In the genomic region with DNA sequence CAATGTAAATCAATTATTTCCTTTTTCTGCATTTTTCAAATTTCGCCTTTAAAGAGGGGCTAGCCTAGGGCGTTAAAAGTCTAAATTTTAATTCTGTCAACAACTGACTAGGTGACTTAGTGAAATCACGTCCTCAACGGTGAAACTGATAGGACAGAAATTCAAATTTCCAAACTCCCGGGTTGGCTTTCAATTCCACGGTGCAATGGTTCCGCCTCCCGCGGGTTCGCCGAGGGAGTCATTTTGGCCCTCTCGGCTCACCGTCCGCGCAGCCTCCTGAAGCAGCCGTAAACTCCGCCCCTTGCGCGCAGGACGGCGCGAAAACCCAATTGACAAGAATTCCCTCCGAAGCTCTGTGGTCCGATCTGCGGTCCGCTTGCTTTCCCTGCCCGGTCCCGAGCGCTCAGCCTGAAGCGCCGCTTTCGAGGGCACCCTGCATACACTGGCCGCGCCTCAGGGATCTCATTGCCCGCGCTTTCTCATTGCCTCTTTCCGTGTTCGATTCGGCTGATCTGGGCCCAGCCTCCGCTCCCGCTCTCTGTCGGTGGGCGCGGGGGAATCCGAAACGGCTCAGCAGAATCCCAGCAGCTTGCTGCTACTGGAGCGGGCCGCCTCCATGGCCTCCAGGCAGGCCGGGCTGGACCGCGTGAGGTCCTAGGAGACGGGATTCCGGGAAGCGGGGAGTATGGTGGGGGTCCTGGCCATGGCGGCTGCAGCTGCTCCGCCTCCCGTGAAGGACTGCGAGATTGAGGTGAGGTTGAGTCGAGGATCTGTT, we compare ENCODE assay signal across 1 cellular context.
TF ChIP-seq lines count a peak whose summit lies in the region.

A gene with protein sequence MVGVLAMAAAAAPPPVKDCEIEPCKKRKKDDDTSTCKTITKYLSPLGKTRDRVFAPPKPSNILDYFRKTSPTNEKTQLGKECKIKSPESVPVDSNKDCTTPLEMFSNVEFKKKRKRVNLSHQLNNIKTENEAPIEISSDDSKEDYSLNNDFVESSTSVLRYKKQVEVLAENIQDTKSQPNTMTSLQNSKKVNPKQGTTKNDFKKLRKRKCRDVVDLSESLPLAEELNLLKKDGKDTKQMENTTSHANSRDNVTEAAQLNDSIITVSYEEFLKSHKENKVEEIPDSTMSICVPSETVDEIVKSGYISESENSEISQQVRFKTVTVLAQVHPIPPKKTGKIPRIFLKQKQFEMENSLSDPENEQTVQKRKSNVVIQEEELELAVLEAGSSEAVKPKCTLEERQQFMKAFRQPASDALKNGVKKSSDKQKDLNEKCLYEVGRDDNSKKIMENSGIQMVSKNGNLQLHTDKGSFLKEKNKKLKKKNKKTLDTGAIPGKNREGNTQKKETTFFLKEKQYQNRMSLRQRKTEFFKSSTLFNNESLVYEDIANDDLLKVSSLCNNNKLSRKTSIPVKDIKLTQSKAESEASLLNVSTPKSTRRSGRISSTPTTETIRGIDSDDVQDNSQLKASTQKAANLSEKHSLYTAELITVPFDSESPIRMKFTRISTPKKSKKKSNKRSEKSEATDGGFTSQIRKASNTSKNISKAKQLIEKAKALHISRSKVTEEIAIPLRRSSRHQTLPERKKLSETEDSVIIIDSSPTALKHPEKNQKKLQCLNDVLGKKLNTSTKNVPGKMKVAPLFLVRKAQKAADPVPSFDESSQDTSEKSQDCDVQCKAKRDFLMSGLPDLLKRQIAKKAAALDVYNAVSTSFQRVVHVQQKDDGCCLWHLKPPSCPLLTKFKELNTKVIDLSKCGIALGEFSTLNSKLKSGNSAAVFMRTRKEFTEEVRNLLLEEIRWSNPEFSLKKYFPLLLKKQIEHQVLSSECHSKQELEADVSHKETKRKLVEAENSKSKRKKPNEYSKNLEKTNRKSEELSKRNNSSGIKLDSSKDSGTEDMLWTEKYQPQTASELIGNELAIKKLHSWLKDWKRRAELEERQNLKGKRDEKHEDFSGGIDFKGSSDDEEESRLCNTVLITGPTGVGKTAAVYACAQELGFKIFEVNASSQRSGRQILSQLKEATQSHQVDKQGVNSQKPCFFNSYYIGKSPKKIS (N-terminal part only) (plus strand): TSS at position 304 of the 775 bp plus-strand sequence. CDS start 382 bp downstream, at position 686.

TF ChIP-seq in HepG2, 621 proteins besides CTCF, POLR2A, EP300 and RAD21 (continued from another document and continues in another):
- TF ChIP-seq ZNF777 (CRISPR knock-in tag; IDR thresholded peaks at IDR 0.05) (peak; percentile 51; the same call in 1 of the 2 replicates), GABPA (IDR thresholded peaks at IDR 0.05; ENCODE audit: low read depth, low read length) (no peak), GABPA (CRISPR knock-in tag; IDR thresholded peaks at IDR 0.05; ENCODE audit: low read depth) (peak; percentile 71), ATF7 (IDR thresholded peaks at IDR 0.05) (no peak), ATF7 (CRISPR knock-in tag; IDR thresholded peaks at IDR 0.05) (0 out of 2 replicates have a peak, but pooled peaks have one; percentile 6), SP1 (IDR thresholded peaks at IDR 0.05) (no peak), SP1 (CRISPR knock-in tag; IDR thresholded peaks at IDR 0.05) (peak; percentile 95), TGIF2 (CRISPR knock-in tag; IDR thresholded peaks at IDR 0.05) (peak; percentile 93), SP2 (CRISPR knock-in tag; IDR thresholded peaks at IDR 0.05) (peak; percentile 45; the same call in 1 of the 2 replicates), SOX13 (IDR thresholded peaks at IDR 0.05) (no peak), SOX13 (CRISPR knock-in tag; conservative IDR thresholded peaks at IDR 0.05 in 1 of 2, IDR thresholded peaks at IDR 0.05 in 1 of 2) (peak in 1 of 2 experiments; percentile 29; a peak in 2 of 4 replicates), ZNF383 (CRISPR knock-in tag; IDR thresholded peaks at IDR 0.05; ENCODE audit: borderline replicate concordance) (peak; percentile 33; the same call in 1 of the 2 replicates), TRIM22 (IDR thresholded peaks at IDR 0.05) (no peak), AGO2 (optimal IDR thresholded peaks at IDR 0.05; ENCODE audit: low read depth, low read length) (no peak), TCF12 (IDR thresholded peaks at IDR 0.05) (no peak), TCF12 (CRISPR knock-in tag; IDR thresholded peaks at IDR 0.05) (no peak), PBX2 (CRISPR knock-in tag; IDR thresholded peaks at IDR 0.05) (no peak), ZNF782 (CRISPR knock-in tag; IDR thresholded peaks at IDR 0.05; ENCODE audit: borderline replicate concordance) (0 out of 2 replicates have a peak, but pooled peaks have one; percentile 69), MED13 (CRISPR knock-in tag; IDR thresholded peaks at IDR 0.05) (no peak), TBX3 (IDR thresholded peaks at IDR 0.05; ENCODE audit: borderline replicate concordance) (no peak), TEAD2 (CRISPR knock-in tag; IDR thresholded peaks at IDR 0.05) (no peak), DNMT1 (CRISPR knock-in tag; IDR thresholded peaks at IDR 0.05) (no peak), FOXP4 (CRISPR knock-in tag; IDR thresholded peaks at IDR 0.05) (peak; percentile 22; the same call in 1 of the 2 replicates), ZSCAN31 (CRISPR knock-in tag; IDR thresholded peaks at IDR 0.05; ENCODE audit: low read depth) (peak; percentile 92), CEBPB (IDR thresholded peaks at IDR 0.05; ENCODE audit: borderline replicate concordance, low read depth, low read length) (peak; percentile 2; the same call in 1 of the 2 replicates), CEBPG (CRISPR knock-in tag; IDR thresholded peaks at IDR 0.05) (peak; percentile 48; the same call in 1 of the 2 replicates), CENPX (CRISPR knock-in tag; IDR thresholded peaks at IDR 0.05) (no peak), TEF (CRISPR knock-in tag; IDR thresholded peaks at IDR 0.05) (0 out of 2 replicates have a peak, but pooled peaks have one; percentile 22), ZSCAN21 (CRISPR knock-in tag; IDR thresholded peaks at IDR 0.05; ENCODE audit: borderline replicate concordance) (peak; percentile 82; the same call in 1 of the 2 replicates), GPN1 (CRISPR knock-in tag; IDR thresholded peaks at IDR 0.05; ENCODE audit: borderline replicate concordance) (no peak), ZNF264 (CRISPR knock-in tag; IDR thresholded peaks at IDR 0.05) (no peak), YEATS4 (CRISPR knock-in tag; IDR thresholded peaks at IDR 0.05; ENCODE audit: borderline replicate concordance) (peak; percentile 79; the same call in 1 of the 2 replicates), ZMYM3 (CRISPR knock-in tag; IDR thresholded peaks at IDR 0.05) (peak; percentile 49; the same call in 1 of the 2 replicates), SRSF4 (IDR thresholded peaks at IDR 0.05; ENCODE audit: low read depth, low read length, poor library complexity, severe bottlenecking) (no peak), ZNF75D (CRISPR knock-in tag; IDR thresholded peaks at IDR 0.05; ENCODE audit: borderline replicate concordance) (no peak), ZNF101 (CRISPR knock-in tag; IDR thresholded peaks at IDR 0.05; ENCODE audit: borderline replicate concordance, low read depth) (no peak), ZSCAN12 (CRISPR knock-in tag; IDR thresholded peaks at IDR 0.05) (peak; percentile 55; the same call in 1 of the 2 replicates), ZBTB42 (CRISPR knock-in tag; IDR thresholded peaks at IDR 0.05) (no peak), ZNF776 (CRISPR knock-in tag; IDR thresholded peaks at IDR 0.05) (0 out of 2 replicates have a peak, but pooled peaks have one; percentile 77), NFKB2 (CRISPR knock-in tag; IDR thresholded peaks at IDR 0.05; ENCODE audit: borderline replicate concordance) (peak; percentile 80; the same call in 1 of the 2 replicates)
- TF ChIP-seq, protein P1, sequence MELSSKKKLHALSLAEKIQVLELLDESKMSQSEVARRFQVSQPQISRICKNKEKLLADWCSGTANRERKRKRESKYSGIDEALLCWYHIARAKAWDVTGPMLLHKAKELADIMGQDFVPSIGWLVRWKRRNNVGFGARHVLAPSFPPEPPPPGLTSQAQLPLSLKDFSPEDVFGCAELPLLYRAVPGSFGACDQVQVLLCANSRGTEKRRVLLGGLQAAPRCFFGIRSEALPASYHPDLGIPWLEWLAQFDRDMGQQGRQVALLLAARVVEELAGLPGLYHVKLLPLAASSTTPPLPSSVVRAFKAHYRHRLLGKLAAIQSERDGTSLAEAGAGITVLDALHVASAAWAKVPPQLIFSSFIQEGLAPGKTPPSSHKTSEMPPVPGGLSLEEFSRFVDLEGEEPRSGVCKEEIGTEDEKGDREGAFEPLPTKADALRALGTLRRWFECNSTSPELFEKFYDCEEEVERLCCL (CRISPR knock-in tag; IDR thresholded peaks at IDR 0.05; ENCODE audit: borderline replicate concordance): no peak
- TF ChIP-seq, protein P2, sequence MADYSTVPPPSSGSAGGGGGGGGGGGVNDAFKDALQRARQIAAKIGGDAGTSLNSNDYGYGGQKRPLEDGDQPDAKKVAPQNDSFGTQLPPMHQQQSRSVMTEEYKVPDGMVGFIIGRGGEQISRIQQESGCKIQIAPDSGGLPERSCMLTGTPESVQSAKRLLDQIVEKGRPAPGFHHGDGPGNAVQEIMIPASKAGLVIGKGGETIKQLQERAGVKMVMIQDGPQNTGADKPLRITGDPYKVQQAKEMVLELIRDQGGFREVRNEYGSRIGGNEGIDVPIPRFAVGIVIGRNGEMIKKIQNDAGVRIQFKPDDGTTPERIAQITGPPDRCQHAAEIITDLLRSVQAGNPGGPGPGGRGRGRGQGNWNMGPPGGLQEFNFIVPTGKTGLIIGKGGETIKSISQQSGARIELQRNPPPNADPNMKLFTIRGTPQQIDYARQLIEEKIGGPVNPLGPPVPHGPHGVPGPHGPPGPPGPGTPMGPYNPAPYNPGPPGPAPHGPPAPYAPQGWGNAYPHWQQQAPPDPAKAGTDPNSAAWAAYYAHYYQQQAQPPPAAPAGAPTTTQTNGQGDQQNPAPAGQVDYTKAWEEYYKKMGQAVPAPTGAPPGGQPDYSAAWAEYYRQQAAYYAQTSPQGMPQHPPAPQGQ (CRISPR knock-in tag; IDR thresholded peaks at IDR 0.05; ENCODE audit: borderline replicate concordance): no peak
- TF ChIP-seq, protein P3, sequence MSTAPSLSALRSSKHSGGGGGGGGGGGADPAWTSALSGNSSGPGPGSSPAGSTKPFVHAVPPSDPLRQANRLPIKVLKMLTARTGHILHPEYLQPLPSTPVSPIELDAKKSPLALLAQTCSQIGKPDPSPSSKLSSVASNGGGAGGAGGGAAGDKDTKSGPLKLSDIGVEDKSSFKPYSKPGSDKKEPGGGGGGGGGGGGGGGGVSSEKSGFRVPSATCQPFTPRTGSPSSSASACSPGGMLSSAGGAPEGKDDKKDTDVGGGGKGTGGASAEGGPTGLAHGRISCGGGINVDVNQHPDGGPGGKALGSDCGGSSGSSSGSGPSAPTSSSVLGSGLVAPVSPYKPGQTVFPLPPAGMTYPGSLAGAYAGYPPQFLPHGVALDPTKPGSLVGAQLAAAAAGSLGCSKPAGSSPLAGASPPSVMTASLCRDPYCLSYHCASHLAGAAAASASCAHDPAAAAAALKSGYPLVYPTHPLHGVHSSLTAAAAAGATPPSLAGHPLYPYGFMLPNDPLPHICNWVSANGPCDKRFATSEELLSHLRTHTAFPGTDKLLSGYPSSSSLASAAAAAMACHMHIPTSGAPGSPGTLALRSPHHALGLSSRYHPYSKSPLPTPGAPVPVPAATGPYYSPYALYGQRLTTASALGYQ (CRISPR knock-in tag; IDR thresholded peaks at IDR 0.05): peak; percentile 61; the same call in 1 of the 2 replicates
- TF ChIP-seq, protein P4, sequence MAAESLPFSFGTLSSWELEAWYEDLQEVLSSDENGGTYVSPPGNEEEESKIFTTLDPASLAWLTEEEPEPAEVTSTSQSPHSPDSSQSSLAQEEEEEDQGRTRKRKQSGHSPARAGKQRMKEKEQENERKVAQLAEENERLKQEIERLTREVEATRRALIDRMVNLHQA (CRISPR knock-in tag; IDR thresholded peaks at IDR 0.05): no peak
